ENCODE assay signal across 1 cellular context in the genomic region with DNA sequence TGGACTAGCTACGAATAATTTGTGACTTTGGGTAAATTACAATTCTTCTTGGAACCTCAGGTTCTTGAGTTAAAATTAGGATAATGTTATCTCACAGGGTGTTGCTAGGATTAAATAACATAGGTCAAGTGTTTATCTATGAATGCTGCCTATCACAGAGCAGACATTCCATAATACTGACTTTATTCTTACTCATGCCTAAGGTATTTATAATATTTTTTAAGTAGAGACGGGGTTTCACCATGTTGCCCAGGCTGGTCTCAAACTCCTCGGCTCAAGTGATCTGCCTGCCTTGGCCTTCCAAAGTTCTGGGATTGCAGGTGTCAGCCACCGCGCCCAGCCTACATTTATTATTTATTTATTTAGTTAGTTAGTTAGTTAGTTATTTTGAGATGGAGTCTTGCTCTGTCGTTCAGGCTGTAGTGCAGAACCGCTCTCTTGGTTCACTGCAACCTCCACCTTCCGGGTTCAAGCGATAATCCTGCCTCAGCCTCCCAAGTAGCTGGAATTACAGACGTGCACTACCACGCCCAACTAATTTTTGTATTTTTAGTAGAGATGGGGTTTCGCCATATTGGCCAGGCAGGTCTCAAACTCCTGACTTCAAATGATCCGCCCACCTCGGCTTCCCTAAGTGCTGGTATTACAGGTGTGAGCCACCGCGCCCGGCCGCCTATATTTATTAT.
TF ChIP-seq lines count a peak whose summit lies in the region.

No MANE protein-coding gene starts in this region.

TF ChIP-seq in GM23338, 12 proteins besides CTCF, POLR2A, EP300 and RAD21 (continued from another document):
- TF ChIP-seq, protein P1, sequence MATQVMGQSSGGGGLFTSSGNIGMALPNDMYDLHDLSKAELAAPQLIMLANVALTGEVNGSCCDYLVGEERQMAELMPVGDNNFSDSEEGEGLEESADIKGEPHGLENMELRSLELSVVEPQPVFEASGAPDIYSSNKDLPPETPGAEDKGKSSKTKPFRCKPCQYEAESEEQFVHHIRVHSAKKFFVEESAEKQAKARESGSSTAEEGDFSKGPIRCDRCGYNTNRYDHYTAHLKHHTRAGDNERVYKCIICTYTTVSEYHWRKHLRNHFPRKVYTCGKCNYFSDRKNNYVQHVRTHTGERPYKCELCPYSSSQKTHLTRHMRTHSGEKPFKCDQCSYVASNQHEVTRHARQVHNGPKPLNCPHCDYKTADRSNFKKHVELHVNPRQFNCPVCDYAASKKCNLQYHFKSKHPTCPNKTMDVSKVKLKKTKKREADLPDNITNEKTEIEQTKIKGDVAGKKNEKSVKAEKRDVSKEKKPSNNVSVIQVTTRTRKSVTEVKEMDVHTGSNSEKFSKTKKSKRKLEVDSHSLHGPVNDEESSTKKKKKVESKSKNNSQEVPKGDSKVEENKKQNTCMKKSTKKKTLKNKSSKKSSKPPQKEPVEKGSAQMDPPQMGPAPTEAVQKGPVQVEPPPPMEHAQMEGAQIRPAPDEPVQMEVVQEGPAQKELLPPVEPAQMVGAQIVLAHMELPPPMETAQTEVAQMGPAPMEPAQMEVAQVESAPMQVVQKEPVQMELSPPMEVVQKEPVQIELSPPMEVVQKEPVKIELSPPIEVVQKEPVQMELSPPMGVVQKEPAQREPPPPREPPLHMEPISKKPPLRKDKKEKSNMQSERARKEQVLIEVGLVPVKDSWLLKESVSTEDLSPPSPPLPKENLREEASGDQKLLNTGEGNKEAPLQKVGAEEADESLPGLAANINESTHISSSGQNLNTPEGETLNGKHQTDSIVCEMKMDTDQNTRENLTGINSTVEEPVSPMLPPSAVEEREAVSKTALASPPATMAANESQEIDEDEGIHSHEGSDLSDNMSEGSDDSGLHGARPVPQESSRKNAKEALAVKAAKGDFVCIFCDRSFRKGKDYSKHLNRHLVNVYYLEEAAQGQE (IDR thresholded peaks at IDR 0.05; ENCODE audit: unreplicated experiment): no peak
